ENCODE assay signal across 13 cellular contexts in genomic region chr3:69490971-69491370, GRCh38.
A peak's percentile ranks its signal among the peaks of the same experiment; 100 is the strongest.
DNase-seq lines count a peak whose midpoint lies in the region; ATAC-seq and TF ChIP-seq lines count a peak whose summit lies in the region.
"Had no signal": no experiment of that assay in that cellular context is flagged by ENCODE, and none has a peak within 500 bp of the region (broad histone marks: within the 10 kb centered on the region; RNA-seq: fewer than 3 reads in every experiment).

No MANE protein-coding gene starts in this region.

- H3K27ac Mint-ChIP-seq in GM23338 (no peak overlapping the region), Caco-2 (ENCODE audit: unreplicated experiment) (no peak overlapping the region)
- peak overlapping the region; percentile 78 for H3K27ac Mint-ChIP-seq in dendritic cell treated with granulocyte-macrophage colony-stimulating factor and Interleukin-4, amounts not matched to agents 40 ng/mL and 50 ng/mL, for 4 days
- H3K27ac Mint-ChIP-seq: CD4-positive, CD25-positive, alpha-beta regulatory T cell had no signal

- no peaks in the 10 kb centered on the region for H3K27me3 ChIP-seq in GM23338 (ENCODE audit: insufficient read depth)
- no peaks in the 10 kb centered on the region for H3K27me3 ChIP-seq in HUES48 (ENCODE audit: control insufficient read depth, insufficient read depth, low read length)
- no peaks in the 10 kb centered on the region for H3K27me3 ChIP-seq in neural cell (ENCODE audit: insufficient read depth, low read depth, low read length)
- no peaks in the 10 kb centered on the region for H3K27me3 ChIP-seq in Caco-2 (replicated peaks; ENCODE audit: control insufficient read depth, insufficient read depth, low read length)
- H3K27me3 ChIP-seq: BLaER1 treated with 17β-estradiol and CSF1 and Interleukin-3, amounts not matched to agents 10 nM and 100 nM had no signal

- H3K9ac ChIP-seq in HUES48 (ENCODE audit: low read depth, low read length) (no peak overlapping the region), neural cell (ENCODE audit: low read length) (no peak overlapping the region)
- H3K9ac ChIP-seq: BLaER1 treated with 17β-estradiol and CSF1 and Interleukin-3, amounts not matched to agents 10 nM and 100 nM had no signal

- H3K4me3 Mint-ChIP-seq in GM23338 (no peak overlapping the region), Caco-2 (ENCODE audit: unreplicated experiment) (no peak overlapping the region)
- H3K4me3 Mint-ChIP-seq in dendritic cell treated with granulocyte-macrophage colony-stimulating factor and Interleukin-4, amounts not matched to agents 40 ng/mL and 50 ng/mL, for 4 days = no peak overlapping the region
- H3K4me3 Mint-ChIP-seq: CD4-positive, CD25-positive, alpha-beta regulatory T cell had no signal

- H3K36me3 ChIP-seq in GM23338 (ENCODE audit: insufficient read depth) = no peaks in the 10 kb centered on the region
- H3K36me3 ChIP-seq in HUES48 (ENCODE audit: control insufficient read depth, insufficient read depth, low read length) = no peaks in the 10 kb centered on the region
- H3K36me3 ChIP-seq in neural cell (ENCODE audit: insufficient read depth, low read length) = no peaks in the 10 kb centered on the region
- H3K36me3 ChIP-seq in Caco-2 (ENCODE audit: control insufficient read depth, insufficient read depth, low read length) = no peaks in the 10 kb centered on the region
- H3K36me3 ChIP-seq: BLaER1 treated with 17β-estradiol and CSF1 and Interleukin-3, amounts not matched to agents 10 nM and 100 nM had no signal

- no peak for TF ChIP-seq EP300 in neural cell (conservative IDR thresholded peaks at IDR 0.05; ENCODE audit: poor library complexity, severe bottlenecking)

- H3K27me3 Mint-ChIP-seq in GM23338 (ENCODE audit: insufficient read depth, low read depth, poor library complexity) (peaks cover 3% of the 10 kb centered on the region), Caco-2 (ENCODE audit: insufficient read depth, unreplicated experiment) (peaks cover 9% of the 10 kb centered on the region)
- no peaks in the 10 kb centered on the region for H3K27me3 Mint-ChIP-seq in dendritic cell treated with granulocyte-macrophage colony-stimulating factor and Interleukin-4, amounts not matched to agents 40 ng/mL and 50 ng/mL, for 4 days

- H3K79me2 ChIP-seq in GM23338 (replicated peaks; ENCODE audit: insufficient read depth) = no peaks in the 10 kb centered on the region
- H3K79me2 ChIP-seq in neural cell (replicated peaks; ENCODE audit: insufficient read depth, low read length) = no peaks in the 10 kb centered on the region

- no TSS peak for BruUV-seq in Caco-2 (replicated peaks; lab: Mats Ljungman, UMichigan)

- H4K20me1 ChIP-seq in GM23338 (replicated peaks; ENCODE audit: insufficient read depth) = no peaks in the 10 kb centered on the region
- H4K20me1 ChIP-seq in neural cell (ENCODE audit: insufficient read depth) = no peaks in the 10 kb centered on the region
- H4K20me1 ChIP-seq: BLaER1 treated with 17β-estradiol and CSF1 and Interleukin-3, amounts not matched to agents 10 nM and 100 nM had no signal

- POLR2A ChIA-PET in GM10248 (lab: Yijun Ruan, JAX) (no interaction called here), Caco-2 (lab: Charles Lee) (no interaction called here)

- H3K9me3 Mint-ChIP-seq in GM23338 (no peaks in the 10 kb centered on the region; the same call in 2 of the 3 replicates), Caco-2 (ENCODE audit: unreplicated experiment) (no peaks in the 10 kb centered on the region)
- H3K9me3 Mint-ChIP-seq in dendritic cell treated with granulocyte-macrophage colony-stimulating factor and Interleukin-4, amounts not matched to agents 40 ng/mL and 50 ng/mL, for 4 days = peaks cover under 1% of the 10 kb centered on the region

- H3K4me2 ChIP-seq in GM23338 (peak overlapping the region; percentile 41), neural cell (ENCODE audit: low read length) (no peak overlapping the region)

- intact Hi-C loops in dendritic cell treated with granulocyte-macrophage colony-stimulating factor and Interleukin-4, amounts not matched to agents 40 ng/mL and 50 ng/mL, for 4 days (cut with micrococcal nuclease) = no loop called here
- intact Hi-C loops in Caco-2 (cut with micrococcal nuclease; ENCODE audit: unreplicated experiment) = no loop called here

- H3K9me2 ChIP-seq in GM23338 (ENCODE audit: insufficient read depth) (no peaks in the 10 kb centered on the region), neural cell (ENCODE audit: insufficient read depth, low read length) (no peaks in the 10 kb centered on the region)

- no peaks in the 10 kb centered on the region for H3K9me3 ChIP-seq in HUES48 (ENCODE audit: control insufficient read depth, insufficient read depth, low read length)
- H3K9me3 ChIP-seq in neural cell (ENCODE audit: low read length) = no peaks in the 10 kb centered on the region
- no peaks in the 10 kb centered on the region for H3K9me3 ChIP-seq in Caco-2
- H3K9me3 ChIP-seq: BLaER1 treated with 17β-estradiol and CSF1 and Interleukin-3, amounts not matched to agents 10 nM and 100 nM had no signal

- no peak overlapping the region for H3K4me3 ChIP-seq in GM23338
- no peak overlapping the region for H3K4me3 ChIP-seq in HUES48 (ENCODE audit: low read depth, low read length)
- H3K4me3 ChIP-seq in neural cell (ENCODE audit: low read length) = no peak overlapping the region
- no peak overlapping the region for H3K4me3 ChIP-seq in Caco-2 (ENCODE audit: low read depth, low read length)
- H3K4me3 ChIP-seq: BLaER1 treated with 17β-estradiol and CSF1 and Interleukin-3, amounts not matched to agents 10 nM and 100 nM; GM12878 had no signal

- CTCF ChIA-PET in GM10248 (lab: Yijun Ruan, JAX) (interaction anchor here (1.0 kb wide), 1 partner anchor 43 kb away, joined by 3 read pairs; no protein-coding TSS in a partner anchor), Caco-2 (lab: Charles Lee) (no interaction called here)

- no peaks in the 10 kb centered on the region for H3F3A ChIP-seq in GM23338 (replicated peaks; ENCODE audit: low read depth)
- no peaks in the 10 kb centered on the region for H3F3A ChIP-seq in neural cell (ENCODE audit: insufficient read depth, low read length, poor library complexity, severe bottlenecking)

- TF ChIP-seq CTCF in GM23338 (conservative IDR thresholded peaks at IDR 0.05; ENCODE audit: low read depth in 2 of 2) (no peak), neural cell (IDR thresholded peaks at IDR 0.05; ENCODE audit: poor library complexity, severe bottlenecking) (no peak), GM10248 (IDR thresholded peaks at IDR 0.05; ENCODE audit: control extremely low read depth, extremely low read depth, low read depth, missing control alignments) (no peak), Caco-2 (IDR thresholded peaks at IDR 0.05; ENCODE audit: insufficient read depth in 1 of 2, low read depth in 1 of 2, low read length in 1 of 2, severe bottlenecking in 1 of 2, unreplicated experiment in 1 of 2) (no peak)

- H3K4me1 Mint-ChIP-seq in GM23338 (peaks cover 22% of the 10 kb centered on the region), Caco-2 (ENCODE audit: low read depth, unreplicated experiment) (no peaks in the 10 kb centered on the region)
- peaks cover 38% of the 10 kb centered on the region for H3K4me1 Mint-ChIP-seq in dendritic cell treated with granulocyte-macrophage colony-stimulating factor and Interleukin-4, amounts not matched to agents 40 ng/mL and 50 ng/mL, for 4 days (ENCODE audit: low read depth)
- H3K4me1 Mint-ChIP-seq: CD4-positive, CD25-positive, alpha-beta regulatory T cell had no signal

- H3K27ac ChIP-seq in GM23338 (ENCODE audit: low read depth) = no peak overlapping the region
- peak overlapping the region; percentile 20 for H3K27ac ChIP-seq in HUES48 (ENCODE audit: low read depth, low read length)
- no peak overlapping the region for H3K27ac ChIP-seq in neural cell (ENCODE audit: low read length)
- H3K27ac ChIP-seq: BLaER1 treated with 17β-estradiol and CSF1 and Interleukin-3, amounts not matched to agents 10 nM and 100 nM had no signal

- DNase-seq in GM23338 (ENCODE audit: low spot score) = peak; percentile 27
- no peak for DNase-seq in GM10248 (ENCODE audit: extremely low spot score)
- no peak for DNase-seq in NCI-H1694 treated with DMSO at 0.1 percent for 48 hours (lab: John Stamatoyannopoulos, UW)
- DNase-seq in Caco-2 = no peak
- DNase-seq: ACHN; Calu3; CD4-positive, CD25-positive, alpha-beta regulatory T cell; DMS 273 treated with DMSO at 0.1 percent for 48 hours had no signal

- H3K4me1 ChIP-seq in GM23338 (ENCODE audit: insufficient read depth) (peaks cover 20% of the 10 kb centered on the region), HUES48 (ENCODE audit: control insufficient read depth, insufficient read depth, low read length) (peaks cover 21% of the 10 kb centered on the region), Caco-2 (no peaks in the 10 kb centered on the region)

- no peak for TF ChIP-seq RAD21 in neural cell (conservative IDR thresholded peaks at IDR 0.05)

- no peaks in the 10 kb centered on the region for H3K36me3 Mint-ChIP-seq in GM23338 (ENCODE audit: low read depth)
- peaks cover 6% of the 10 kb centered on the region for H3K36me3 Mint-ChIP-seq in dendritic cell treated with granulocyte-macrophage colony-stimulating factor and Interleukin-4, amounts not matched to agents 40 ng/mL and 50 ng/mL, for 4 days (ENCODE audit: low read depth)
- no peaks in the 10 kb centered on the region for H3K36me3 Mint-ChIP-seq in Caco-2 (ENCODE audit: insufficient read depth, unreplicated experiment)
- H3K36me3 Mint-ChIP-seq: CD4-positive, CD25-positive, alpha-beta regulatory T cell had no signal

- H2AFZ ChIP-seq in GM23338 (no peak overlapping the region), neural cell (ENCODE audit: low read depth, low read length) (no peak overlapping the region)

- peak; percentile 56 for ATAC-seq in GM23338
- ATAC-seq: GM12878 had no signal

TF ChIP-seq in GM23338, 12 proteins besides CTCF, POLR2A, EP300 and RAD21 (continues in another document):
- TF ChIP-seq NANOG (IDR thresholded peaks at IDR 0.05; ENCODE audit: borderline replicate concordance) = no peak
- TF ChIP-seq ZNF114 (CRISPR knock-in tag; IDR thresholded peaks at IDR 0.05) = no peak
- no peak for TF ChIP-seq ZNF331 (CRISPR knock-in tag; IDR thresholded peaks at IDR 0.05; ENCODE audit: low read depth)
